In the genomic region with DNA sequence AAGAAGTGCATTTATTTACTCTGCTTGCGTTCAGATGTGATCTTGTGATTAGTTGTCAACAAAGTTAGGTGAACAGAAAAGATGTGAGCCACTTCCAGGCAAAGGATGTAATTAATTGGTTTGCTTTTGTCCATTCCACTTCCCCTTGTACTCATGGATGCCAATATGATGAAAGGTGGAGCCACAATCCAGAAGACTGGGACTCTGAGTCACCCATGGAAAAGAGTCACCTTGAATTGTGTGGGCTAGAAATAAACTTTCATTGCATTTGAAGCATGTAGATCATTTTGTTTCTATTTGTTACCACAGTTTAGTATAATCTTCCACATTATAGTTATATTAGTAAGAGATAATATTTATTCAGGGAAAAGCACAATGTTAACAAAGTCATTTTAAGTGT, we compare ENCODE assay signal across 23 cellular contexts.
DNase-seq lines count a peak whose midpoint lies in the region; ATAC-seq, FAIRE-seq and TF ChIP-seq lines count a peak whose summit lies in the region.
"Had no signal": no experiment of that assay in that cellular context is flagged by ENCODE, and none has a peak within 500 bp of the region (broad histone marks: within the 10 kb centered on the region; RNA-seq: fewer than 3 reads in every experiment).

No MANE protein-coding gene starts in this region.

- TF ChIP-seq CTCF in astrocyte (IDR thresholded peaks at IDR 0.05; ENCODE audit: insufficient read depth, low read depth, low read length), result no peak
- no peak for TF ChIP-seq CTCF in keratinocyte (optimal IDR thresholded peaks at IDR 0.05 in 1 of 3, IDR thresholded peaks at IDR 0.05 in 1 of 3, conservative IDR thresholded peaks at IDR 0.05 in 1 of 3; ENCODE audit: extremely low read depth in 1 of 3, insufficient read depth in 2 of 3, low read length in 3 of 3)
- no peak for TF ChIP-seq CTCF in esophagus muscularis mucosa (IDR thresholded peaks at IDR 0.05)

- H3K9me1 ChIP-seq in keratinocyte (ENCODE audit: control insufficient read depth, extremely low read depth, insufficient read depth, low read length), result no peaks in the 10 kb centered on the region

- no peak overlapping the region for H2AFZ ChIP-seq in astrocyte (ENCODE audit: low read depth, low read length)
- no peak overlapping the region for H2AFZ ChIP-seq in keratinocyte (ENCODE audit: control insufficient read depth, low read length)
- H2AFZ ChIP-seq: hepatocyte had no signal

- no peak for TF ChIP-seq EP300 in esophagus muscularis mucosa (IDR thresholded peaks at IDR 0.05)

- H3K79me2 ChIP-seq in astrocyte (ENCODE audit: insufficient read depth, low read length), result no peaks in the 10 kb centered on the region
- H3K79me2 ChIP-seq in keratinocyte (ENCODE audit: control insufficient read depth, insufficient read depth, low read length), result no peaks in the 10 kb centered on the region
- H3K79me2 ChIP-seq: hepatocyte had no signal

- no peaks in the 10 kb centered on the region for H3K27me3 Mint-ChIP-seq in astrocyte (ENCODE audit: low read depth, unreplicated experiment)
- H3K27me3 Mint-ChIP-seq: stimulated activated memory B cell treated with anti-CD40 and anti-IgM and Interleukin-4, amounts not matched to agents 10 μg/mL and 1 μg/mL and 100 μg/mL, for 72 hours had no signal

- no peak overlapping the region for H3K4me3 Mint-ChIP-seq in astrocyte (ENCODE audit: unreplicated experiment)
- H3K4me3 Mint-ChIP-seq: neural crest cell; stimulated activated memory B cell treated with anti-CD40 and anti-IgM and Interleukin-4, amounts not matched to agents 10 μg/mL and 1 μg/mL and 100 μg/mL, for 72 hours had no signal

- H3K9ac ChIP-seq in astrocyte (ENCODE audit: low read length) (no peak overlapping the region), keratinocyte (ENCODE audit: control insufficient read depth, extremely low read depth, insufficient read depth, low read length) (no peak overlapping the region)

- H3K36me3 ChIP-seq in astrocyte (ENCODE audit: insufficient read depth, low read length) (no peaks in the 10 kb centered on the region), keratinocyte (ENCODE audit: control insufficient read depth in 2 of 2, extremely low read depth in 1 of 2, insufficient read depth in 2 of 2, low read length in 2 of 2) (no peaks in the 10 kb centered on the region), esophagus muscularis mucosa (no peaks in the 10 kb centered on the region)
- H3K36me3 ChIP-seq: brain microvascular endothelial cell, lower lobe of right lung, Peyer's patch, prostate gland, uterus had no signal

- H3K36me3 Mint-ChIP-seq in astrocyte (ENCODE audit: low read depth, unreplicated experiment), result no peaks in the 10 kb centered on the region
- H3K36me3 Mint-ChIP-seq: stimulated activated memory B cell treated with anti-CD40 and anti-IgM and Interleukin-4, amounts not matched to agents 10 μg/mL and 1 μg/mL and 100 μg/mL, for 72 hours had no signal

- DNase-seq in DMS53 (lab: John Stamatoyannopoulos, UW) (peak; percentile 33), HT-29 (ENCODE audit: low spot score) (peak; percentile 29), astrocyte (ENCODE audit: low read depth) (peak; percentile 38), keratinocyte (ENCODE audit: low read depth, low spot score) (no peak), esophagus muscularis mucosa (ENCODE audit: extremely low spot score) (no peak), NCI-H2227 (lab: John Stamatoyannopoulos, UW; ENCODE audit: unreplicated experiment) (no peak)
- DNase-seq in activated naive CD4-positive, alpha-beta T cell treated with Interleukin-2 at 50 U/mL for 16 hours, result no peak
- DNase-seq: activated CD8-positive, alpha-beta memory T cell treated with anti-CD3 and anti-CD28 coated beads, Interleukin-2, amount 50 U/mL, for 48 hours; brain microvascular endothelial cell; GF-D8; lower lobe of right lung; NCI-H1105 treated with DMSO at 0.1 percent for 48 hours; NCI-H2081 treated with DMSO at 0.1 percent for 48 hours; Peyer's patch; stimulated activated CD4-positive, alpha-beta T cell treated with anti-CD3 and anti-CD28 coated beads, Interleukin-1b, Interleukin-23, amount 100 ng/mL, for 48 hours; T-helper 2 cell; uterus had no signal

- H3K27ac ChIP-seq in astrocyte (ENCODE audit: low read depth, low read length), result no peak overlapping the region
- no peak overlapping the region for H3K27ac ChIP-seq in keratinocyte (ENCODE audit: control insufficient read depth, insufficient read depth, low read length)
- H3K27ac ChIP-seq in esophagus muscularis mucosa (replicated peaks in 1 of 4), result no peak overlapping the region
- H3K27ac ChIP-seq: brain microvascular endothelial cell, lower lobe of right lung, Peyer's patch, prostate gland, uterus had no signal

- intact Hi-C loops in esophagus muscularis mucosa (cut with DNase I), result no loop called here

- no peaks in the 10 kb centered on the region for H3K9me3 Mint-ChIP-seq in astrocyte (ENCODE audit: unreplicated experiment)
- H3K9me3 Mint-ChIP-seq: stimulated activated memory B cell treated with anti-CD40 and anti-IgM and Interleukin-4, amounts not matched to agents 10 μg/mL and 1 μg/mL and 100 μg/mL, for 72 hours had no signal

- no peak for TF ChIP-seq POLR2A in esophagus muscularis mucosa (IDR thresholded peaks at IDR 0.05; ENCODE audit: low read depth)

- 89% methylated on average over 1 of the region's 1 CpG for WGBS in esophagus muscularis mucosa

- no peaks in the 10 kb centered on the region for H4K20me1 ChIP-seq in astrocyte (ENCODE audit: insufficient read depth, low read length)
- H4K20me1 ChIP-seq in keratinocyte (ENCODE audit: control insufficient read depth, extremely low read depth, insufficient read depth, low read length), result no peaks in the 10 kb centered on the region

- H3K27me3 ChIP-seq in astrocyte (ENCODE audit: insufficient read depth, low read length) (no peaks in the 10 kb centered on the region), keratinocyte (ENCODE audit: control insufficient read depth, extremely low read depth, insufficient read depth, low read length) (no peaks in the 10 kb centered on the region), esophagus muscularis mucosa (no peaks in the 10 kb centered on the region)
- H3K27me3 ChIP-seq: brain microvascular endothelial cell, hepatocyte, Peyer's patch, uterus had no signal

- H3K4me2 ChIP-seq in astrocyte (ENCODE audit: low read length), result no peak overlapping the region
- H3K4me2 ChIP-seq in keratinocyte (ENCODE audit: control insufficient read depth, extremely low read depth, insufficient read depth, low read depth, low read length), result no peak overlapping the region
- H3K4me2 ChIP-seq: hepatocyte had no signal

- no peak for ATAC-seq in GM21723 (IDR thresholded peaks at IDR 0.05; ENCODE audit: unreplicated experiment)
- ATAC-seq: HepG2; lower lobe of right lung; stimulated activated memory B cell treated with anti-CD40 and anti-IgM and Interleukin-4, amounts not matched to agents 10 μg/mL and 1 μg/mL and 100 μg/mL, for 72 hours had no signal

- H3K4me3 ChIP-seq in astrocyte (ENCODE audit: insufficient read depth, low read depth, low read length) (no peak overlapping the region), keratinocyte (ENCODE audit: control insufficient read depth in 2 of 3, extremely low read depth in 1 of 3, insufficient read depth in 2 of 3, low read depth in 1 of 3, low read length in 3 of 3) (no peak overlapping the region), esophagus muscularis mucosa (no peak overlapping the region)
- H3K4me3 ChIP-seq: hepatocyte, lower lobe of right lung, Peyer's patch, prostate gland, uterus had no signal

- H3K9me3 ChIP-seq in astrocyte (ENCODE audit: insufficient read depth, low read depth, low read length) (no peaks in the 10 kb centered on the region), keratinocyte (ENCODE audit: control insufficient read depth, low read depth, low read length) (no peaks in the 10 kb centered on the region), esophagus muscularis mucosa (peaks cover 0 to 11% (median 2%) of the 10 kb centered on the region in 4 donors)
- H3K9me3 ChIP-seq: lower lobe of right lung, Peyer's patch, prostate gland had no signal

- no peak overlapping the region for H3K27ac Mint-ChIP-seq in astrocyte (ENCODE audit: unreplicated experiment)
- H3K27ac Mint-ChIP-seq: stimulated activated memory B cell treated with anti-CD40 and anti-IgM and Interleukin-4, amounts not matched to agents 10 μg/mL and 1 μg/mL and 100 μg/mL, for 72 hours had no signal

- H3K4me1 ChIP-seq in astrocyte (ENCODE audit: insufficient read depth, low read length) (no peaks in the 10 kb centered on the region), keratinocyte (ENCODE audit: control insufficient read depth, extremely low read depth, insufficient read depth, low read length) (peaks cover 13% of the 10 kb centered on the region), esophagus muscularis mucosa (peaks cover 0 to 13% (median 8%) of the 10 kb centered on the region in 4 donors)
- H3K4me1 ChIP-seq: lower lobe of right lung, Peyer's patch, prostate gland, uterus had no signal

- FAIRE-seq in astrocyte (lab: Jason Lieb, UNC) (no peak), keratinocyte (lab: Jason Lieb, UNC) (peak; percentile 78)
- FAIRE-seq: HepG2 had no signal

- dilution Hi-C loops in keratinocyte (cut with MboI; ENCODE audit: extremely low pct_ligation_motif_present, low sequenced_read_pairs), result no loop called here

- H3K4me1 Mint-ChIP-seq in astrocyte (ENCODE audit: low read depth, unreplicated experiment), result peaks cover 6% of the 10 kb centered on the region
- H3K4me1 Mint-ChIP-seq: stimulated activated memory B cell treated with anti-CD40 and anti-IgM and Interleukin-4, amounts not matched to agents 10 μg/mL and 1 μg/mL and 100 μg/mL, for 72 hours had no signal

Comparison
In these comparisons a context has a peak if more than half of its experiments do, and no peak if none do; other contexts are left out.
1. DNase-seq: peak in DMS53 (single experiment), HT-29 (single experiment) and astrocyte (single experiment); none in keratinocyte (single experiment), activated naive CD4-positive, alpha-beta T cell treated with Interleukin-2 at 50 U/mL for 16 hours (single experiment), esophagus muscularis mucosa (single experiment) and NCI-H2227 (single experiment).